ENCODE assay signal across 4 cellular contexts in genomic region chr10:114851336-114851735, GRCh38.
"Had no signal": no experiment of that assay in that cellular context is flagged by ENCODE, and none has a peak within 500 bp of the region (broad histone marks: within the 10 kb centered on the region; RNA-seq: fewer than 3 reads in every experiment).

No MANE protein-coding gene starts in this region.

- DNase-seq: H9, HCEC 1CT had no signal

- H3K4me1 Mint-ChIP-seq: GM23338, H9 had no signal

- H3K4me3 ChIP-seq: GM23338 had no signal

- H3K4me3 Mint-ChIP-seq: GM23338, H9, IgD-negative memory B cell had no signal

- H3K9me3 Mint-ChIP-seq: GM23338, H9 had no signal

- H3K4me2 ChIP-seq: GM23338 had no signal

- H3K27me3 Mint-ChIP-seq: IgD-negative memory B cell had no signal

- ATAC-seq: GM23338 had no signal

- H2AFZ ChIP-seq: GM23338 had no signal

- H3K27ac Mint-ChIP-seq: GM23338, H9, IgD-negative memory B cell had no signal
